27 cellular contexts compared by ENCODE assay signal in the genomic region with DNA sequence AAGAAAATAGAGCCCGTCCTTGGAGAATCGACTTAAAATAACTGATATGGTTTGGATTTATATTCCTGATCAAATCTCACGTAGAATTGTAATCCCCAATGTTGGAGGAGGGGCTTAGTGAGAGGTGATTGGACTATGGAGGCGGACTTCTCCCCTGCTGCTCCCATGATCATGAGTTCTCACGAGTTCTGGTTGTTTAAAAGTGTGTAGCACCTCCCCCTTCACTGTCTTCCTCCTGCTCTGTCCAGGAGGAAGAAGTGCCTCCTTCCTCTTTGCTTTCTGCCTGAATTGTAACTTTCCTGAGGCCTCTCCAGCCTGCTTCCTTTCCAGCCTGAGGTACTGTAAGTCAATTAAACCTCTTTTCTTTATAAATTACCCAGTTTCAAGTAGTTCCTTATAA.
"Had no signal": no experiment of that assay in that cellular context is flagged by ENCODE, and none has a peak within 500 bp of the region (broad histone marks: within the 10 kb centered on the region; RNA-seq: fewer than 3 reads in every experiment).

No MANE protein-coding gene starts in this region.

- H3K4me1 Mint-ChIP-seq: activated B cell treated with CpG ODN at 0.5 μM for 24 hours; activated CD4-positive, alpha-beta T cell treated with anti-CD3 and anti-CD28 coated beads for 36 hours; activated naive CD8-positive, alpha-beta T cell treated with anti-CD3 and anti-CD28 coated beads for 36 hours; stimulated activated memory B cell treated with anti-CD40 and anti-IgM and Interleukin-4, amounts not matched to agents 10 μg/mL and 1 μg/mL and 100 μg/mL, for 72 hours had no signal

- ATAC-seq: activated CD4-positive, alpha-beta T cell treated with anti-CD3 and anti-CD28 coated beads for 36 hours; activated T-cell treated with anti-CD3 and anti-CD28 coated beads, Interleukin-2, amount 50 U/mL, for 4 hours; effector memory CD8-positive, alpha-beta T cell; gastrocnemius medialis; left cardiac atrium; mucosa of descending colon; stimulated activated memory B cell treated with anti-CD40 and anti-IgM and Interleukin-4, amounts not matched to agents 10 μg/mL and 1 μg/mL and 100 μg/mL, for 72 hours had no signal

- H3K27me3 Mint-ChIP-seq: activated B cell treated with CpG ODN at 0.5 μM for 24 hours; activated CD4-positive, alpha-beta T cell treated with anti-CD3 and anti-CD28 coated beads for 36 hours; activated naive CD8-positive, alpha-beta T cell treated with anti-CD3 and anti-CD28 coated beads for 36 hours; effector memory CD8-positive, alpha-beta T cell; progenitor cell of endocrine pancreas; stimulated activated memory B cell treated with anti-CD40 and anti-IgM and Interleukin-4, amounts not matched to agents 10 μg/mL and 1 μg/mL and 100 μg/mL, for 72 hours had no signal

- H3K27ac Mint-ChIP-seq: activated B cell treated with CpG ODN at 0.5 μM for 24 hours; activated CD4-positive, alpha-beta T cell treated with anti-CD3 and anti-CD28 coated beads for 36 hours; activated naive CD8-positive, alpha-beta T cell treated with anti-CD3 and anti-CD28 coated beads for 36 hours; activated T-helper 2 cell treated with anti-CD3 and anti-CD28 coated beads, Interferon-gamma antibody, Interleukin-2, Interleukin-4, amounts not matched to agents 10 μg/mL and 5 μg/mL and 100 μg/mL, durations not matched to agents 14 hours and 24 hours and 36 hours; effector memory CD8-positive, alpha-beta T cell; progenitor cell of endocrine pancreas; stimulated activated memory B cell treated with anti-CD40 and anti-IgM and Interleukin-4, amounts not matched to agents 10 μg/mL and 1 μg/mL and 100 μg/mL, for 72 hours had no signal

- H3K27ac ChIP-seq: colonic mucosa, dorsolateral prefrontal cortex, esophagus muscularis mucosa, gastrocnemius medialis, sigmoid colon, stomach, suprapubic skin, uterus had no signal

- H3K4me3 ChIP-seq: colonic mucosa, dorsolateral prefrontal cortex, esophagus muscularis mucosa, gastrocnemius medialis, mucosa of descending colon, sigmoid colon, smooth muscle cell, stomach, suprapubic skin, uterus had no signal

- H3K4me3 Mint-ChIP-seq: activated B cell treated with CpG ODN at 0.5 μM for 24 hours; activated CD4-positive, alpha-beta T cell treated with anti-CD3 and anti-CD28 coated beads for 36 hours; activated naive CD8-positive, alpha-beta T cell treated with anti-CD3 and anti-CD28 coated beads for 36 hours; activated T-cell treated with anti-CD3 and anti-CD28 coated beads, Interleukin-2, amount 50 U/mL, for 4 hours; effector memory CD8-positive, alpha-beta T cell; stimulated activated memory B cell treated with anti-CD40 and anti-IgM and Interleukin-4, amounts not matched to agents 10 μg/mL and 1 μg/mL and 100 μg/mL, for 72 hours had no signal

- H3K4me2 ChIP-seq: smooth muscle cell had no signal

- H3K27me3 ChIP-seq: colonic mucosa, dorsolateral prefrontal cortex, esophagus muscularis mucosa, gastrocnemius medialis, sigmoid colon, stomach, suprapubic skin, uterus had no signal

- H3K36me3 ChIP-seq: colonic mucosa, esophagus muscularis mucosa, gastrocnemius medialis, sigmoid colon, stomach, suprapubic skin, uterus had no signal

- H3K36me3 Mint-ChIP-seq: activated naive CD8-positive, alpha-beta T cell treated with anti-CD3 and anti-CD28 coated beads for 36 hours; stimulated activated memory B cell treated with anti-CD40 and anti-IgM and Interleukin-4, amounts not matched to agents 10 μg/mL and 1 μg/mL and 100 μg/mL, for 72 hours had no signal

- H3K4me1 ChIP-seq: colonic mucosa, gastrocnemius medialis, stomach, suprapubic skin, uterus had no signal

- DNase-seq: activated B cell treated with CpG ODN at 0.5 μM for 24 hours; activated CD4-positive, alpha-beta T cell treated with anti-CD3 and anti-CD28 coated beads for 36 hours; activated CD4-positive, alpha-beta T cell treated with anti-CD3 and anti-CD28 coated beads, Interleukin-2, amount 50 U/mL, for 4 hours; activated CD8-positive, alpha-beta memory T cell treated with anti-CD3 and anti-CD28 coated beads, Interleukin-2, amount 50 U/mL, for 48 hours; activated naive CD4-positive, alpha-beta T cell; activated naive CD8-positive, alpha-beta T cell treated with anti-CD3 and anti-CD28 coated beads for 36 hours; activated T-cell treated with anti-CD3 and anti-CD28 coated beads, Interleukin-2, amount 50 U/mL, for 4 hours; colonic mucosa; dorsolateral prefrontal cortex; effector memory CD8-positive, alpha-beta T cell; gastrocnemius medialis; hippocampal formation; left cardiac atrium; mesenchymal stem cell; mucosa of descending colon; retina; sigmoid colon; stimulated activated CD4-positive, alpha-beta T cell treated with anti-CD3 and anti-CD28 coated beads, Interleukin-15, amount 100 ng/mL, for 24 hours; stomach; trophoblast cell; uterus had no signal
